In the genomic region with DNA sequence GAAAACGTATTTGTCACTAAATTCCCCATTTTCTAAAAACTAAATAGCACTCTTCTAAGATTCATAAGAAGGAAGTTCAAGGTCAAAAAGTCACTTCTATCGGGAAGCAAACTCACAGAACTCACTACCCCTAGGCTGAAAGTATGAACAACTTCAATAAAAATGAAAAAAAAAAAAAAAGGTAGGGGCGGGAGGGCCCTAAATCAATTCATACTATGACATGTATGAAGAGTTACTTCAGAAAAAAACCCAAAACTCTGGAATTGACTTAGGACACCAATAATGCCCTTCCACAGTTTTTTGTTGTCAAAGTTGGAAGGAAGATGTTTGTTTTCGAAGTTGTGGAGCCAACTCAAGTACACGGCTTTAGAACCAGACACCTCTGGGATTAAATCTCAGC, we compare ENCODE assay signal across 8 cellular contexts. TPM values are rescaled to one million over a fixed set of nuclear protein-coding genes. Genes with fewer than 3 reads are reported as not detected.
DNase-seq lines count a peak whose midpoint lies in the region; ATAC-seq lines count a peak whose summit lies in the region.

No MANE protein-coding gene starts in this region.

- no peak for DNase-seq in T-helper 2 cell treated with Interferon-gamma antibody and Interleukin-4, amounts not matched to agents 5 μg/mL and 100 μg/mL, for 36 hours (ENCODE audit: low spot score)
- no peak for DNase-seq in T-helper 2 cell
- no peak for DNase-seq in NCI-H187 (lab: John Stamatoyannopoulos, UW)
- no peak for DNase-seq in cerebellar cortex (ENCODE audit: low spot score)

- no peak overlapping the region for H3K27ac ChIP-seq in stomach smooth muscle (ENCODE audit: low read length)

- peak overlapping the region; percentile 95 for H3K4me3 ChIP-seq in iPS-18c (ENCODE audit: insufficient read depth, low read depth, low read length)
- peak overlapping the region; percentile 98 to 99 for H3K4me3 ChIP-seq in stomach smooth muscle (ENCODE audit: low read length in 2 of 2)

- no peak for ATAC-seq in activated T-helper 17 cell treated with anti-CD3 and anti-CD28 coated beads, Interleukin-2, amount 50 U/mL, for 72 hours (replicated peaks)
- ATAC-seq in HG02763 (IDR thresholded peaks at IDR 0.05; ENCODE audit: unreplicated experiment) = no peak

- H3K9me3 Mint-ChIP-seq in T-helper 2 cell treated with Interferon-gamma antibody and Interleukin-4, amounts not matched to agents 5 μg/mL and 100 μg/mL, for 36 hours = no peaks in the 10 kb centered on the region
- no peaks in the 10 kb centered on the region for H3K9me3 Mint-ChIP-seq in activated T-helper 17 cell treated with anti-CD3 and anti-CD28 coated beads, Interleukin-2, amount 50 U/mL, for 72 hours

- H3K27ac Mint-ChIP-seq in T-helper 2 cell treated with Interferon-gamma antibody and Interleukin-4, amounts not matched to agents 5 μg/mL and 100 μg/mL, for 36 hours = no peak overlapping the region
- H3K27ac Mint-ChIP-seq in activated T-helper 17 cell treated with anti-CD3 and anti-CD28 coated beads, Interleukin-2, amount 50 U/mL, for 72 hours = peak overlapping the region; percentile 98

- H3K27me3 Mint-ChIP-seq in T-helper 2 cell treated with Interferon-gamma antibody and Interleukin-4, amounts not matched to agents 5 μg/mL and 100 μg/mL, for 36 hours (ENCODE audit: low read depth) = no peaks in the 10 kb centered on the region
- H3K27me3 Mint-ChIP-seq in activated T-helper 17 cell treated with anti-CD3 and anti-CD28 coated beads, Interleukin-2, amount 50 U/mL, for 72 hours = no peaks in the 10 kb centered on the region

- H3K9ac ChIP-seq in stomach smooth muscle (ENCODE audit: low read length in 2 of 2) = peak overlapping the region in 1 of 2 donors; percentile 95

- no peaks in the 10 kb centered on the region for H3K36me3 ChIP-seq in stomach smooth muscle (ENCODE audit: control insufficient read depth in 2 of 2, insufficient read depth in 2 of 2, low read length in 2 of 2)

- H3K4me3 Mint-ChIP-seq in T-helper 2 cell treated with Interferon-gamma antibody and Interleukin-4, amounts not matched to agents 5 μg/mL and 100 μg/mL, for 36 hours = peak overlapping the region; percentile 96
- peak overlapping the region; percentile 100 for H3K4me3 Mint-ChIP-seq in activated T-helper 17 cell treated with anti-CD3 and anti-CD28 coated beads, Interleukin-2, amount 50 U/mL, for 72 hours

- no peaks in the 10 kb centered on the region for H3K27me3 ChIP-seq in stomach smooth muscle (ENCODE audit: control insufficient read depth in 1 of 2, insufficient read depth in 2 of 2, low read length in 2 of 2)

- peaks cover 12% of the 10 kb centered on the region for H3K4me1 ChIP-seq in stomach smooth muscle (ENCODE audit: control insufficient read depth, insufficient read depth, low read length)

- peaks cover 12% of the 10 kb centered on the region for H3K36me3 Mint-ChIP-seq in T-helper 2 cell treated with Interferon-gamma antibody and Interleukin-4, amounts not matched to agents 5 μg/mL and 100 μg/mL, for 36 hours (ENCODE audit: low read depth)
- peaks cover 34% of the 10 kb centered on the region for H3K36me3 Mint-ChIP-seq in activated T-helper 17 cell treated with anti-CD3 and anti-CD28 coated beads, Interleukin-2, amount 50 U/mL, for 72 hours (ENCODE audit: low read depth)

- H3K4me1 Mint-ChIP-seq in T-helper 2 cell treated with Interferon-gamma antibody and Interleukin-4, amounts not matched to agents 5 μg/mL and 100 μg/mL, for 36 hours (ENCODE audit: low read depth) = peaks cover 21% of the 10 kb centered on the region
- peaks cover 17% of the 10 kb centered on the region for H3K4me1 Mint-ChIP-seq in activated T-helper 17 cell treated with anti-CD3 and anti-CD28 coated beads, Interleukin-2, amount 50 U/mL, for 72 hours

- H3K9me3 ChIP-seq in iPS-18c (ENCODE audit: control insufficient read depth, insufficient read depth, low read length) (no peaks in the 10 kb centered on the region), stomach smooth muscle (ENCODE audit: control insufficient read depth in 2 of 2, low read length in 2 of 2) (no peaks in the 10 kb centered on the region)

RNA-seq across cellular contexts. Expression of gene SUCLA2, which starts 1.1 kb away (rescaled TPM):
- total RNA-seq in activated T-helper 17 cell treated with anti-CD3 and anti-CD28 coated beads, Interleukin-2, amount 50 U/mL, for 72 hours = 10 to 100 TPM; 30.5 to 43.8 TPM

RNA-seq across cellular contexts. Expression of gene NUDT15, which starts 37.6 kb away (rescaled TPM):
- total RNA-seq in activated T-helper 17 cell treated with anti-CD3 and anti-CD28 coated beads, Interleukin-2, amount 50 U/mL, for 72 hours = 10 to 100 TPM; 20.1 to 28.1 TPM
